Comparison of ENCODE assay signal across 11 cellular contexts in genomic region chr10:110739811-110740271, GRCh38.
DNase-seq lines count a peak whose midpoint lies in the region; ATAC-seq and TF ChIP-seq lines count a peak whose summit lies in the region.
"Had no signal": no experiment of that assay in that cellular context is flagged by ENCODE, and none has a peak within 500 bp of the region (broad histone marks: within the 10 kb centered on the region; RNA-seq: fewer than 3 reads in every experiment).

No MANE protein-coding gene starts in this region.

- DNase-seq in CD4-positive, CD25-positive, alpha-beta regulatory T cell, result peak in 1 of 3 donors; percentile 54
- peak; percentile 45 for DNase-seq in activated CD8-positive, alpha-beta T cell treated with anti-CD3 and anti-CD28 coated beads, Interleukin-2, amount 10 ng/mL, durations not matched to agents 7 days and 5 days
- DNase-seq in right atrium auricular region (ENCODE audit: low spot score) (no peak), chondrocyte (ENCODE audit: low spot score) (no peak), NCI-H2171 treated with DMSO at 0.1 percent for 48 hours (lab: John Stamatoyannopoulos, UW) (no peak), SKM-1 (lab: John Stamatoyannopoulos, UW; ENCODE audit: unreplicated experiment) (no peak), GF-D8 (lab: John Stamatoyannopoulos, UW) (no peak)
- DNase-seq: C1 segment of cervical spinal cord, left cardiac atrium had no signal

- H3K36me3 ChIP-seq in CD4-positive, CD25-positive, alpha-beta regulatory T cell (ENCODE audit: control insufficient read depth, insufficient read depth, low read length), result no peaks in the 10 kb centered on the region
- H3K36me3 ChIP-seq in HEK293 (ENCODE audit: control insufficient read depth in 2 of 2, insufficient read depth in 1 of 2, low read length in 2 of 2) (no peaks in the 10 kb centered on the region), right atrium auricular region (no peaks in the 10 kb centered on the region)

- H3K36me3 Mint-ChIP-seq in CD4-positive, CD25-positive, alpha-beta regulatory T cell, result no peaks in the 10 kb centered on the region
- H3K36me3 Mint-ChIP-seq in activated CD8-positive, alpha-beta T cell treated with anti-CD3 and anti-CD28 coated beads, Interleukin-2, amount 10 ng/mL, durations not matched to agents 7 days and 5 days (ENCODE audit: low read depth), result no peaks in the 10 kb centered on the region
- no peaks in the 10 kb centered on the region for H3K36me3 Mint-ChIP-seq in chondrocyte (ENCODE audit: low read depth)
- H3K36me3 Mint-ChIP-seq: stimulated activated memory B cell treated with anti-CD40 and anti-IgM and Interleukin-4, amounts not matched to agents 10 μg/mL and 1 μg/mL and 100 μg/mL, for 72 hours had no signal

- ATAC-seq in CD4-positive, CD25-positive, alpha-beta regulatory T cell (ENCODE audit: low read depth in 2 of 2), result peak; percentile 55 to 70
- ATAC-seq in activated CD8-positive, alpha-beta T cell treated with anti-CD3 and anti-CD28 coated beads, Interleukin-2, amount 10 ng/mL, durations not matched to agents 7 days and 5 days, result peak; percentile 70
- ATAC-seq: stimulated activated memory B cell treated with anti-CD40 and anti-IgM and Interleukin-4, amounts not matched to agents 10 μg/mL and 1 μg/mL and 100 μg/mL, for 72 hours had no signal

- H3K9me3 Mint-ChIP-seq in CD4-positive, CD25-positive, alpha-beta regulatory T cell, result no peaks in the 10 kb centered on the region
- no peaks in the 10 kb centered on the region for H3K9me3 Mint-ChIP-seq in activated CD8-positive, alpha-beta T cell treated with anti-CD3 and anti-CD28 coated beads, Interleukin-2, amount 10 ng/mL, durations not matched to agents 7 days and 5 days (ENCODE audit: insufficient read depth)
- H3K9me3 Mint-ChIP-seq in chondrocyte (ENCODE audit: low read depth), result no peaks in the 10 kb centered on the region
- H3K9me3 Mint-ChIP-seq: stimulated activated memory B cell treated with anti-CD40 and anti-IgM and Interleukin-4, amounts not matched to agents 10 μg/mL and 1 μg/mL and 100 μg/mL, for 72 hours had no signal

- POLR2A ChIA-PET in HEK293 (lab: Yijun Ruan, JAX), result no interaction called here
- POLR2A ChIA-PET in activated CD8-positive, alpha-beta T cell treated with anti-CD3 and anti-CD28 coated beads, Interleukin-2, amount 10 ng/mL, durations not matched to agents 7 days and 5 days (lab: Charles Lee), result interaction anchor here (0.7 kb wide), 1 partner anchor 131 kb away, joined by 3 read pairs; the partner anchor contains the start of gene PDCD4

- TF ChIP-seq CTCF in HEK293 (tag by site-specific recombination; IDR thresholded peaks at IDR 0.05), result no peak
- no peak for TF ChIP-seq CTCF in right atrium auricular region (IDR thresholded peaks at IDR 0.05)
- TF ChIP-seq CTCF in chondrocyte (IDR thresholded peaks at IDR 0.05), result no peak

- no peaks in the 10 kb centered on the region for H3K9me3 ChIP-seq in CD4-positive, CD25-positive, alpha-beta regulatory T cell (ENCODE audit: control insufficient read depth in 2 of 2, low read length in 2 of 2)
- H3K9me3 ChIP-seq in HEK293 (ENCODE audit: control insufficient read depth, insufficient read depth, low read depth, low read length), result no peaks in the 10 kb centered on the region
- H3K9me3 ChIP-seq in right atrium auricular region, result no peaks in the 10 kb centered on the region

- H3K4me1 ChIP-seq in CD4-positive, CD25-positive, alpha-beta regulatory T cell (ENCODE audit: control insufficient read depth, insufficient read depth, low read length, poor library complexity, severe bottlenecking), result peaks cover 10% of the 10 kb centered on the region
- no peaks in the 10 kb centered on the region for H3K4me1 ChIP-seq in HEK293 (ENCODE audit: control insufficient read depth, insufficient read depth, low read length)
- H3K4me1 ChIP-seq in right atrium auricular region, result peaks cover 0 to 61% of the 10 kb centered on the region in 2 donors

- peaks cover 5% of the 10 kb centered on the region for H3K27me3 ChIP-seq in CD4-positive, CD25-positive, alpha-beta regulatory T cell (ENCODE audit: control insufficient read depth, insufficient read depth, low read length)
- H3K27me3 ChIP-seq in right atrium auricular region, result no peaks in the 10 kb centered on the region

- H3K4me3 ChIP-seq in CD4-positive, CD25-positive, alpha-beta regulatory T cell (ENCODE audit: low read depth, low read length), result no peak overlapping the region
- H3K4me3 ChIP-seq in HEK293 (ENCODE audit: low read depth, low read length) (no peak overlapping the region), right atrium auricular region (no peak overlapping the region)

- H3K4me1 Mint-ChIP-seq in CD4-positive, CD25-positive, alpha-beta regulatory T cell, result peaks cover 5 to 40% (median 17%) of the 10 kb centered on the region in 4 donors
- peaks cover 40% of the 10 kb centered on the region for H3K4me1 Mint-ChIP-seq in activated CD8-positive, alpha-beta T cell treated with anti-CD3 and anti-CD28 coated beads, Interleukin-2, amount 10 ng/mL, durations not matched to agents 7 days and 5 days (ENCODE audit: low read depth)
- H3K4me1 Mint-ChIP-seq in chondrocyte (ENCODE audit: low read depth), result peaks cover 34% of the 10 kb centered on the region

- no peak overlapping the region for H3K27ac ChIP-seq in CD4-positive, CD25-positive, alpha-beta regulatory T cell (ENCODE audit: insufficient read depth, low read length, poor library complexity, severe bottlenecking)
- H3K27ac ChIP-seq in HEK293 (ENCODE audit: extremely low read depth, low read depth, low read length), result no peak overlapping the region
- H3K27ac ChIP-seq in right atrium auricular region, result peak overlapping the region; percentile 80 to 84

- peaks cover 3% of the 10 kb centered on the region for H3K27me3 Mint-ChIP-seq in CD4-positive, CD25-positive, alpha-beta regulatory T cell
- H3K27me3 Mint-ChIP-seq in activated CD8-positive, alpha-beta T cell treated with anti-CD3 and anti-CD28 coated beads, Interleukin-2, amount 10 ng/mL, durations not matched to agents 7 days and 5 days (ENCODE audit: low read depth), result peaks cover 4% of the 10 kb centered on the region
- H3K27me3 Mint-ChIP-seq in chondrocyte (ENCODE audit: low read depth), result peaks cover 5% of the 10 kb centered on the region

- H3K27ac Mint-ChIP-seq in CD4-positive, CD25-positive, alpha-beta regulatory T cell, result peak overlapping the region in 1 of 3 donors; percentile 12
- H3K27ac Mint-ChIP-seq in activated CD8-positive, alpha-beta T cell treated with anti-CD3 and anti-CD28 coated beads, Interleukin-2, amount 10 ng/mL, durations not matched to agents 7 days and 5 days, result peak overlapping the region; percentile 65
- H3K27ac Mint-ChIP-seq in chondrocyte (ENCODE audit: unreplicated experiment), result no peak overlapping the region
- H3K27ac Mint-ChIP-seq: stimulated activated memory B cell treated with anti-CD40 and anti-IgM and Interleukin-4, amounts not matched to agents 10 μg/mL and 1 μg/mL and 100 μg/mL, for 72 hours had no signal

- CTCF ChIA-PET in HEK293 (lab: Yijun Ruan, JAX), result interaction anchor here (0.6 to 0.7 kb wide), 2 partner anchors 337 to 456 kb away, joined by 3 to 4 read pairs; partner anchors contain the start of gene ADRA2A
- CTCF ChIA-PET in activated CD8-positive, alpha-beta T cell treated with anti-CD3 and anti-CD28 coated beads, Interleukin-2, amount 10 ng/mL, durations not matched to agents 7 days and 5 days (lab: Charles Lee), result interaction anchor here (1.0 to 1.3 kb wide), 2 partner anchors 68 to 129 kb away, joined by 3 to 9 read pairs; no protein-coding TSS in a partner anchor

- H3K4me3 Mint-ChIP-seq in CD4-positive, CD25-positive, alpha-beta regulatory T cell, result peak overlapping the region in 1 of 4 donors; percentile 9
- H3K4me3 Mint-ChIP-seq in activated CD8-positive, alpha-beta T cell treated with anti-CD3 and anti-CD28 coated beads, Interleukin-2, amount 10 ng/mL, durations not matched to agents 7 days and 5 days, result no peak overlapping the region
- H3K4me3 Mint-ChIP-seq in chondrocyte (ENCODE audit: unreplicated experiment), result no peak overlapping the region
- H3K4me3 Mint-ChIP-seq: stimulated activated memory B cell treated with anti-CD40 and anti-IgM and Interleukin-4, amounts not matched to agents 10 μg/mL and 1 μg/mL and 100 μg/mL, for 72 hours had no signal

TF ChIP-seq in HEK293, 187 proteins besides CTCF, POLR2A, EP300 and RAD21:
- TF ChIP-seq ZBTB10 (tag by site-specific recombination; IDR thresholded peaks at IDR 0.05) (no peak), ZNF350 (tag by site-specific recombination; IDR thresholded peaks at IDR 0.05) (no peak), ZNF768 (tag by site-specific recombination; IDR thresholded peaks at IDR 0.05) (no peak), ZNF24 (tag by site-specific recombination; IDR thresholded peaks at IDR 0.05) (no peak), ZNF138 (tag by site-specific recombination; IDR thresholded peaks at IDR 0.05; ENCODE audit: borderline replicate concordance) (no peak), SP7 (tag by site-specific recombination; IDR thresholded peaks at IDR 0.05) (no peak), ZNF555 (tag by site-specific recombination; conservative IDR thresholded peaks at IDR 0.05) (no peak), KLF1 (tag by site-specific recombination; IDR thresholded peaks at IDR 0.05) (peak; percentile 59; the same call in 1 of the 2 replicates), ZNF174 (tag by site-specific recombination; IDR thresholded peaks at IDR 0.05) (no peak)

Comparison
In these comparisons a context has a peak if more than half of its experiments do, and no peak if none do; other contexts are left out.
1. H3K27ac ChIP-seq: peak in right atrium auricular region (2 of 2); none in CD4-positive, CD25-positive, alpha-beta regulatory T cell (single experiment) and HEK293 (single experiment).